In genomic region chr13:102586615-102587014, GRCh38 we compare ENCODE assay signal across 21 cellular contexts. TPM values are rescaled to one million over a fixed set of nuclear protein-coding genes. Genes with fewer than 3 reads are reported as not detected.
DNase-seq lines count a peak whose midpoint lies in the region; ATAC-seq, FAIRE-seq and TF ChIP-seq lines count a peak whose summit lies in the region.
"Had no signal": no experiment of that assay in that cellular context is flagged by ENCODE, and none has a peak within 500 bp of the region (broad histone marks: within the 10 kb centered on the region; RNA-seq: fewer than 3 reads in every experiment).

No MANE protein-coding gene starts in this region.

- H3K27ac ChIP-seq in foreskin keratinocyte, result no peak overlapping the region
- H3K27ac ChIP-seq: 22Rv1, A549, BLaER1, HL-60 had no signal

- TF ChIP-seq CTCF in bronchial epithelial cell (IDR thresholded peaks at IDR 0.05; ENCODE audit: insufficient read depth, low read length, severe bottlenecking) (no peak), foreskin keratinocyte (conservative IDR thresholded peaks at IDR 0.05) (no peak)

- H3K4me3 ChIP-seq in bronchial epithelial cell (ENCODE audit: low read depth, low read length) (no peak overlapping the region), MG63 (no peak overlapping the region)
- H3K4me3 ChIP-seq: A549, BLaER1, GM12878, HAP-1 had no signal

- H3K36me3 ChIP-seq in bronchial epithelial cell (ENCODE audit: control insufficient read depth, insufficient read depth, low read length) (no peaks in the 10 kb centered on the region), MG63 (no peaks in the 10 kb centered on the region)
- H3K36me3 ChIP-seq: BLaER1, HAP-1 had no signal

- ATAC-seq in foreskin keratinocyte (peak; percentile 96), HG02759 (IDR thresholded peaks at IDR 0.05; ENCODE audit: unreplicated experiment) (no peak)
- ATAC-seq: A549, GM12878 had no signal

- no peaks in the 10 kb centered on the region for H3K9me3 ChIP-seq in MG63
- H3K9me3 ChIP-seq: A549, BLaER1, HAP-1 had no signal

- H3K27me3 ChIP-seq in bronchial epithelial cell (ENCODE audit: control insufficient read depth, insufficient read depth, low read length), result no peaks in the 10 kb centered on the region
- H3K27me3 ChIP-seq in foreskin keratinocyte, result no peaks in the 10 kb centered on the region
- H3K27me3 ChIP-seq in MG63, result peaks cover 6% of the 10 kb centered on the region
- H3K27me3 ChIP-seq: BLaER1 had no signal

- peak; percentile 86 for FAIRE-seq in bronchial epithelial cell (lab: Jason Lieb, UNC)
- FAIRE-seq: A549, GM12878, H1, HTR-8/SVneo had no signal

- DNase-seq in DMS 273 (lab: John Stamatoyannopoulos, UW; ENCODE audit: unreplicated experiment) (peak; percentile 12), DMS 273 treated with DMSO at 0.1 percent for 48 hours (lab: John Stamatoyannopoulos, UW) (no peak), NCI-H69 (lab: John Stamatoyannopoulos, UW) (peak; percentile 27), bronchial epithelial cell (ENCODE audit: low read depth) (peak; percentile 84), foreskin keratinocyte (peak; percentile 87 to 94), AG08395 (ENCODE audit: low spot score) (no peak), MG63 (no peak)
- DNase-seq: CD4-positive, alpha-beta memory T cell; DMS53; DND-41; EL; IMR-90 had no signal

- H3K4me1 ChIP-seq in foreskin keratinocyte, result peaks cover 14% of the 10 kb centered on the region
- H3K4me1 ChIP-seq: A549, HAP-1 had no signal

RNA-seq across cellular contexts. Expression of gene TPP2, which starts 10.2 kb away (rescaled TPM):
- 22.4 and 25.5 TPM in 2 replicates for total RNA-seq in bronchial epithelial cell
- 61.3 and 61.8 TPM in 2 replicates for total RNA-seq in foreskin keratinocyte
- polyA plus RNA-seq in foreskin keratinocyte, result 25.4 and 27.4 TPM in 2 replicates
- total RNA-seq in MG63 (2014; rRNA removed; shearing (Covaris generic); ENCODE audit: low replicate concordance), result 33.9 and 43.6 TPM in 2 replicates

Comparison
In these comparisons a context has a peak if more than half of its experiments do, and no peak if none do; other contexts are left out.
1. DNase-seq: peak in DMS 273 (single experiment), NCI-H69 (single experiment), bronchial epithelial cell (single experiment) and foreskin keratinocyte (2 of 2); none in DMS 273 treated with DMSO at 0.1 percent for 48 hours (single experiment), AG08395 (single experiment) and MG63 (single experiment).